Comparison of ENCODE assay signal across 1 cellular context in genomic region chr5:95822038-95822407, GRCh38.
TF ChIP-seq lines count a peak whose summit lies in the region.

No MANE protein-coding gene starts in this region.

TF ChIP-seq in GM23338, 12 proteins besides CTCF, POLR2A, EP300 and RAD21 (continued from another document):
- TF ChIP-seq ZNF462 (CRISPR knock-in tag; IDR thresholded peaks at IDR 0.05) (no peak), REST (IDR thresholded peaks at IDR 0.05; ENCODE audit: unreplicated experiment) (no peak), ETS1 (IDR thresholded peaks at IDR 0.05) (no peak), ZNF331 (CRISPR knock-in tag; IDR thresholded peaks at IDR 0.05; ENCODE audit: low read depth) (no peak), JUNB (IDR thresholded peaks at IDR 0.05; ENCODE audit: unreplicated experiment) (no peak), NANOG (IDR thresholded peaks at IDR 0.05; ENCODE audit: borderline replicate concordance) (no peak), CREB1 (CRISPR knock-in tag; IDR thresholded peaks at IDR 0.05; ENCODE audit: low read depth) (no peak), STAT1 (IDR thresholded peaks at IDR 0.05; ENCODE audit: unreplicated experiment) (no peak), EZH2phosphoT487 (IDR thresholded peaks at IDR 0.05; ENCODE audit: unreplicated experiment) (no peak), ZNF114 (CRISPR knock-in tag; IDR thresholded peaks at IDR 0.05) (no peak), EZH2 (IDR thresholded peaks at IDR 0.05; ENCODE audit: low read depth, unreplicated experiment) (no peak)
